3 cellular contexts compared by ENCODE assay signal in the genomic region with DNA sequence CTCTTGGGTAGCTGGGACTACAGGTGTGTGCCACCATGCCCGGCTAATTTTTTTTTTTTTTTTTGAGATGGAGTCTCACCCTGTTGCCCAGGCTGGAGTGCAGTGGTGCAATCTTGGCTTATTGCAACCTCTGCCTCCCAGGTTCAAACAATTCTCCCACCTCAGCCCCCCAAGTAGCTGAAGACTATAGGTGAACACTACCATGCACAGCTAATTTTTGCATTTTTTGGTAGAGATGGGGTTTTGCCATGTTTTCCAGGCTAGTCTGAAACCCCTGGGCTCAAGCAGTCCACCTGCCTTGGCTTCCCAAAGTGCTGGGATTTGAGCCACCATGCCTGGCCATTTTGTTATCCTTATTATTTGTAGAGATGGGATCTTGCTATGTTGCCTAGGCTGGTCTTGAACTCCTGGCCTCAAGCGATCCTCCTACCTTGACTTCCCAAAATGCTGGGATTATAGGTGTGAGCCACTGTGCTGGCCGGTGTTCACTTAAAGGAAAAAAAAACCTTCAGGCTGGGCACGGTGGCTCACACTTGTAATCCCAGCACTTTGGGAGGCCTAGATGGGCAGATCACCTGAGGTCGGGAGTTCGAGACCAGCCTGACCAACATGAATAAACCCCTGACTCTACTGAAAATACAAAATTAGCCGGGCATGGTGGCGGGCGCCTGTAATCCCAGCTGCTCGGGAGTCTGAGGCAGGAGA. TPM values are rescaled to one million over a fixed set of nuclear protein-coding genes. Genes with fewer than 3 reads are reported as not detected.
"Had no signal": no experiment of that assay in that cellular context is flagged by ENCODE, and none has a peak within 500 bp of the region (broad histone marks: within the 10 kb centered on the region; RNA-seq: fewer than 3 reads in every experiment).

No MANE protein-coding gene starts in this region.

RNA-seq across cellular contexts. Expression of gene RIMBP3C, which starts 29.9 kb away (rescaled TPM):
- polyA plus RNA-seq: GM23248, HepG2 had no signal

RNA-seq across cellular contexts. Expression of gene CCDC116, which starts 51.4 kb away (rescaled TPM):
- total RNA-seq: HT1080 had no signal
